1 cellular context compared by ENCODE assay signal in genomic region chr17:5619088-5619740, GRCh38.
A peak's percentile ranks its signal among the peaks of the same experiment; 100 is the strongest.
TF ChIP-seq lines count a peak whose summit lies in the region.

No MANE protein-coding gene starts in this region.

TF ChIP-seq in K562, 482 proteins besides CTCF, POLR2A, EP300 and RAD21 (continued from another document and continues in another):
- TF ChIP-seq RERE (CRISPR knock-in tag; IDR thresholded peaks at IDR 0.05; ENCODE audit: borderline replicate concordance) (no peak), ZBTB7A (IDR thresholded peaks at IDR 0.05; ENCODE audit: borderline replicate concordance, control insufficient read depth, low read depth, low read length) (no peak), TRIM28 (IDR thresholded peaks at IDR 0.05) (no peak), MYNN (IDR thresholded peaks at IDR 0.05) (no peak), MYNN (CRISPR knock-in tag; IDR thresholded peaks at IDR 0.05) (no peak), NR2F6 (CRISPR knock-in tag; IDR thresholded peaks at IDR 0.05) (no peak), ARNT (IDR thresholded peaks at IDR 0.05) (no peak), SRSF1 (IDR thresholded peaks at IDR 0.05; ENCODE audit: low read depth, low read length) (no peak), GTF3C2 (IDR thresholded peaks at IDR 0.05; ENCODE audit: borderline replicate concordance, extremely low read depth, insufficient read length) (no peak), VEZF1 (CRISPR knock-in tag; IDR thresholded peaks at IDR 0.05) (no peak), ZFP30 (CRISPR knock-in tag; IDR thresholded peaks at IDR 0.05; ENCODE audit: borderline replicate concordance) (no peak), ELF1 (tag; IDR thresholded peaks at IDR 0.05) (no peak; the same call in 1 of the 2 replicates), USF2 (CRISPR knock-in tag; IDR thresholded peaks at IDR 0.05) (peak; percentile 21; the same call in 1 of the 2 replicates), YY1 (IDR thresholded peaks at IDR 0.05; ENCODE audit: borderline replicate concordance in 1 of 3, control insufficient read depth in 1 of 3, extremely low read depth in 1 of 3, insufficient read depth in 3 of 3, insufficient read length in 1 of 3, insufficient replicate concordance in 2 of 3, low read depth in 1 of 3, low read length in 2 of 3) (peak; percentile 26 to 90 (median 65)), ZBTB12 (CRISPR knock-in tag; IDR thresholded peaks at IDR 0.05) (no peak), RBM25 (IDR thresholded peaks at IDR 0.05; ENCODE audit: low read depth, low read length, severe bottlenecking) (peak; percentile 97), MYC (IDR thresholded peaks at IDR 0.05; ENCODE audit: low read depth, low read length) (peak; percentile 69), MYC (CRISPR knock-in tag; IDR thresholded peaks at IDR 0.05; ENCODE audit: borderline replicate concordance, low read depth) (no peak), ZNF184 (CRISPR knock-in tag; IDR thresholded peaks at IDR 0.05) (no peak), HMBOX1 (IDR thresholded peaks at IDR 0.05) (peak; percentile 33; the same call in 1 of the 2 replicates), EHMT2 (IDR thresholded peaks at IDR 0.05) (0 out of 2 replicates have a peak, but pooled peaks have one; percentile 41), ETV1 (tag; conservative IDR thresholded peaks at IDR 0.05; ENCODE audit: low read depth) (no peak), ELK3 (CRISPR knock-in tag; IDR thresholded peaks at IDR 0.05) (no peak), CXXC5 (CRISPR knock-in tag; IDR thresholded peaks at IDR 0.05) (peak; percentile 32; the same call in 1 of the 2 replicates), ZNF253 (CRISPR knock-in tag; conservative IDR thresholded peaks at IDR 0.05) (no peak), ETS1 (conservative IDR thresholded peaks at IDR 0.05; ENCODE audit: control insufficient read depth, low read depth, low read length) (no peak), ELF4 (CRISPR knock-in tag; IDR thresholded peaks at IDR 0.05) (no peak), MEIS2 (IDR thresholded peaks at IDR 0.05; ENCODE audit: partially characterized antibody) (no peak), ZHX1 (conservative IDR thresholded peaks at IDR 0.05; ENCODE audit: low read length) (0 out of 2 replicates have a peak, but pooled peaks have one; percentile 57), BHLHE40 (IDR thresholded peaks at IDR 0.05; ENCODE audit: low read length) (no peak), MTA1 (IDR thresholded peaks at IDR 0.05; ENCODE audit: borderline replicate concordance) (no peak), HMG20A (CRISPR knock-in tag; conservative IDR thresholded peaks at IDR 0.05) (no peak), ZNF445 (CRISPR knock-in tag; IDR thresholded peaks at IDR 0.05; ENCODE audit: low read depth) (no peak), HOXB6 (CRISPR knock-in tag; IDR thresholded peaks at IDR 0.05; ENCODE audit: borderline replicate concordance) (no peak), PURB (CRISPR knock-in tag; IDR thresholded peaks at IDR 0.05; ENCODE audit: low read depth) (no peak), CTBP1 (IDR thresholded peaks at IDR 0.05; ENCODE audit: borderline replicate concordance) (0 out of 2 replicates have a peak, but pooled peaks have one; percentile 19), SMARCA4 (IDR thresholded peaks at IDR 0.05) (no peak), HMG20B (CRISPR knock-in tag; IDR thresholded peaks at IDR 0.05) (no peak), TFAP4 (CRISPR knock-in tag; IDR thresholded peaks at IDR 0.05; ENCODE audit: borderline replicate concordance) (peak; percentile 35; the same call in 1 of the 2 replicates), E2F6 (IDR thresholded peaks at IDR 0.05; ENCODE audit: borderline replicate concordance in 1 of 2, extremely low read depth in 1 of 2, insufficient read depth in 1 of 2, insufficient read length in 1 of 2, low read depth in 1 of 2, low read length in 1 of 2, poor library complexity in 1 of 2, severe bottlenecking in 1 of 2) (peak in 1 of 2 experiments; percentile 26)
